11 cellular contexts compared by ENCODE assay signal in genomic region chr2:59032469-59032868, GRCh38.
"Had no signal": no experiment of that assay in that cellular context is flagged by ENCODE, and none has a peak within 500 bp of the region (broad histone marks: within the 10 kb centered on the region; RNA-seq: fewer than 3 reads in every experiment).

No MANE protein-coding gene starts in this region.

- H3K36me3 ChIP-seq: colonic mucosa, esophagus squamous epithelium, neutrophil had no signal

- ATAC-seq: activated naive CD8-positive, alpha-beta T cell treated with anti-CD3 and anti-CD28 coated beads, Interleukin-2, amount 50 U/mL, for 24 hours; naive thymus-derived CD4-positive, alpha-beta T cell had no signal

- H3K9me3 Mint-ChIP-seq: activated naive CD8-positive, alpha-beta T cell treated with anti-CD3 and anti-CD28 coated beads, Interleukin-2, amount 50 U/mL, for 24 hours had no signal

- DNase-seq: activated CD4-positive, alpha-beta T cell treated with anti-CD3 and anti-CD28 coated beads for 4 hours; activated naive CD4-positive, alpha-beta T cell treated with Interleukin-2 at 50 U/mL for 16 hours; activated naive CD8-positive, alpha-beta T cell treated with anti-CD3 and anti-CD28 coated beads, Interleukin-2, amount 50 U/mL, for 24 hours; colonic mucosa; esophagus squamous epithelium; foreskin fibroblast; glutamatergic neuron; naive thymus-derived CD4-positive, alpha-beta T cell had no signal

- H3K27ac ChIP-seq: colonic mucosa, esophagus squamous epithelium, neutrophil, skin epidermis had no signal

- H3K4me1 Mint-ChIP-seq: activated naive CD8-positive, alpha-beta T cell treated with anti-CD3 and anti-CD28 coated beads, Interleukin-2, amount 50 U/mL, for 24 hours; naive thymus-derived CD4-positive, alpha-beta T cell had no signal

- H3K36me3 Mint-ChIP-seq: naive thymus-derived CD4-positive, alpha-beta T cell had no signal

- H3K4me3 Mint-ChIP-seq: activated naive CD8-positive, alpha-beta T cell treated with anti-CD3 and anti-CD28 coated beads, Interleukin-2, amount 50 U/mL, for 24 hours; naive thymus-derived CD4-positive, alpha-beta T cell had no signal

- H3K4me3 ChIP-seq: colonic mucosa, esophagus squamous epithelium, lung, skin epidermis had no signal

- H3K9me3 ChIP-seq: colonic mucosa, neutrophil had no signal

- H3K4me1 ChIP-seq: colonic mucosa, esophagus squamous epithelium had no signal

- H3K27me3 ChIP-seq: colonic mucosa, neutrophil had no signal

- H3K27ac Mint-ChIP-seq: activated naive CD8-positive, alpha-beta T cell treated with anti-CD3 and anti-CD28 coated beads, Interleukin-2, amount 50 U/mL, for 24 hours; naive thymus-derived CD4-positive, alpha-beta T cell had no signal

- H3K27me3 Mint-ChIP-seq: activated naive CD8-positive, alpha-beta T cell treated with anti-CD3 and anti-CD28 coated beads, Interleukin-2, amount 50 U/mL, for 24 hours; naive thymus-derived CD4-positive, alpha-beta T cell had no signal
